Comparison of ENCODE assay signal across 8 cellular contexts in genomic region chr4:16196482-16197393, GRCh38. TPM values are rescaled to one million over a fixed set of nuclear protein-coding genes. Genes with fewer than 3 reads are reported as not detected.
DNase-seq lines count a peak whose midpoint lies in the region; ATAC-seq, FAIRE-seq and TF ChIP-seq lines count a peak whose summit lies in the region.

No MANE protein-coding gene starts in this region.

- CTCF ChIA-PET in A549 (lab: Yijun Ruan, JAX) = interaction anchor here (0.7 to 2.9 kb wide), 16 partner anchors 9 to 391 kb away, joined by 3 to 22 read pairs (median 4); no protein-coding TSS in a partner anchor

- no peaks in the 10 kb centered on the region for H3K79me2 ChIP-seq in hepatocyte

- TF ChIP-seq POLR2A in A549 (IDR thresholded peaks at IDR 0.05; ENCODE audit: low read length) = no peak

- H3K27ac ChIP-seq in A549 = peak overlapping the region; percentile 39 to 69; a peak in 3 of 6 replicates
- 0 out of 2 replicates have a peak overlapping the region, but pooled peaks have one; percentile 16 for H3K27ac ChIP-seq in HUES64 (ENCODE audit: low read depth, low read length)
- peak overlapping the region; percentile 6 for H3K27ac ChIP-seq in hepatocyte
- no peak overlapping the region for H3K27ac ChIP-seq in small intestine (ENCODE audit: low read depth in 1 of 2, low read length in 1 of 2)

- ATAC-seq in A549 = peak; percentile 85 to 90
- peak; percentile 84 for ATAC-seq in GM18907 (IDR thresholded peaks at IDR 0.05; ENCODE audit: unreplicated experiment)

- TF ChIP-seq CTCF in A549 (IDR thresholded peaks at IDR 0.05) = peak; percentile 46
- TF ChIP-seq CTCF in hepatocyte (IDR thresholded peaks at IDR 0.05; ENCODE audit: poor library complexity) = peak; percentile 48

- H3K4me3 ChIP-seq in A549 = 0 out of 3 replicates have a peak overlapping the region, but pooled peaks have one; percentile 27
- 0 out of 2 replicates have a peak overlapping the region, but pooled peaks have one; percentile 1 for H3K4me3 ChIP-seq in HUES64 (ENCODE audit: low read length)
- peak overlapping the region; percentile 69 for H3K4me3 ChIP-seq in adipocyte (ENCODE audit: low read length)
- H3K4me3 ChIP-seq in hepatocyte = no peak overlapping the region
- H3K4me3 ChIP-seq in small intestine (ENCODE audit: low read depth in 1 of 2, low read length in 2 of 2) = no peak overlapping the region

- H3K9me3 ChIP-seq in A549 (no peaks in the 10 kb centered on the region), HUES64 (ENCODE audit: insufficient read depth, low read depth, low read length) (no peaks in the 10 kb centered on the region), adipocyte (ENCODE audit: control insufficient read depth, low read length) (no peaks in the 10 kb centered on the region), hepatocyte (ENCODE audit: low read depth) (no peaks in the 10 kb centered on the region), small intestine (ENCODE audit: control insufficient read depth, low read depth) (no peaks in the 10 kb centered on the region)

- no peak overlapping the region for H2AFZ ChIP-seq in hepatocyte

- POLR2A ChIA-PET in A549 (lab: Yijun Ruan, JAX) = no interaction called here

- H3K4me2 ChIP-seq in A549 (peak overlapping the region; percentile 80), hepatocyte (peak overlapping the region; percentile 58)

- peak; percentile 38 to 47; a peak in 3 of 5 replicates for TF ChIP-seq RAD21 in A549 (conservative IDR thresholded peaks at IDR 0.05 in 1 of 2, IDR thresholded peaks at IDR 0.05 in 1 of 2)

- DNase-seq in A549 (ENCODE audit: low read depth in 1 of 2, low spot score in 1 of 2) (peak; percentile 8 to 54), adipocyte (ENCODE audit: low read depth) (peak; percentile 85), hepatocyte (ENCODE audit: low spot score) (peak; percentile 67), small intestine (peak; percentile 76), NK-92 (lab: John Stamatoyannopoulos, UW; ENCODE audit: unreplicated experiment) (no peak)
- no peak for DNase-seq in activated CD4-positive, CD25-positive, alpha-beta regulatory T cell (lab: John Stamatoyannopoulos, UW)

- FAIRE-seq in A549 (lab: Jason Lieb, UNC) (no peak), small intestine (lab: Jason Lieb, UNC) (peak; percentile 72)

- no peak overlapping the region for H3K9ac ChIP-seq in HUES64 (ENCODE audit: low read depth, low read length)
- H3K9ac ChIP-seq in adipocyte (ENCODE audit: low read length) = peak overlapping the region; percentile 47

- no peaks in the 10 kb centered on the region for H3K27me3 ChIP-seq in HUES64 (ENCODE audit: insufficient read depth, low read length)
- H3K27me3 ChIP-seq in adipocyte (replicated peaks; ENCODE audit: control insufficient read depth, insufficient read depth, low read length) = no peaks in the 10 kb centered on the region
- H3K27me3 ChIP-seq in hepatocyte = no peaks in the 10 kb centered on the region
- no peaks in the 10 kb centered on the region for H3K27me3 ChIP-seq in small intestine (ENCODE audit: control insufficient read depth in 2 of 2, insufficient read depth in 2 of 2, low read length in 2 of 2)

- peaks cover 12% of the 10 kb centered on the region; the same call in 2 of the 3 replicates for H3K4me1 ChIP-seq in A549
- H3K4me1 ChIP-seq in HUES64 (ENCODE audit: insufficient read depth, low read length) = peaks cover 31% of the 10 kb centered on the region
- peaks cover 43% of the 10 kb centered on the region for H3K4me1 ChIP-seq in adipocyte (ENCODE audit: control insufficient read depth, insufficient read depth, low read length)
- H3K4me1 ChIP-seq in hepatocyte (ENCODE audit: insufficient read depth) = no peaks in the 10 kb centered on the region
- no peaks in the 10 kb centered on the region for H3K4me1 ChIP-seq in small intestine (ENCODE audit: control insufficient read depth in 2 of 2, insufficient read depth in 1 of 2, low read depth in 1 of 2, low read length in 1 of 2)

- 46% methylated on average over 9 of the region's 9 CpGs for WGBS in A549 (ENCODE audit: missing lambda C conversion rate)
- 65% methylated on average over 9 of the region's 9 CpGs for WGBS in HUES64
- WGBS in hepatocyte (ENCODE audit: low lambda C conversion rate, missing lambda C conversion rate) = 46% methylated on average over 9 of the region's 9 CpGs
- WGBS in small intestine, 3 donors = 38 to 50% (median 45%) methylated on average over 9 of the region's 9 CpGs

- H3K36me3 ChIP-seq in HUES64 (ENCODE audit: insufficient read depth, low read length) = no peaks in the 10 kb centered on the region
- peaks cover 4% of the 10 kb centered on the region for H3K36me3 ChIP-seq in adipocyte (ENCODE audit: control insufficient read depth, insufficient read depth, low read length, severe bottlenecking)
- no peaks in the 10 kb centered on the region for H3K36me3 ChIP-seq in hepatocyte (replicated peaks; ENCODE audit: insufficient read depth, low read depth)
- no peaks in the 10 kb centered on the region for H3K36me3 ChIP-seq in small intestine (ENCODE audit: control insufficient read depth in 2 of 2, insufficient read depth in 2 of 2, low read length in 2 of 2)

- H4K20me1 ChIP-seq in hepatocyte (ENCODE audit: insufficient read depth, poor library complexity, severe bottlenecking) = no peaks in the 10 kb centered on the region

- no peak for TF ChIP-seq EP300 in A549 (IDR thresholded peaks at IDR 0.05)

- no peaks in the 10 kb centered on the region for H3K9me2 ChIP-seq in hepatocyte (replicated peaks; ENCODE audit: insufficient read depth)

TF ChIP-seq in A549, 52 proteins besides CTCF, POLR2A, EP300 and RAD21:
- TF ChIP-seq POLR2AphosphoS2 (conservative IDR thresholded peaks at IDR 0.05; ENCODE audit: low read length) (no peak), SMC3 (IDR thresholded peaks at IDR 0.05) (peak; percentile 51; the same call in 2 of the 3 replicates)

RNA-seq across cellular contexts. Expression of gene TAPT1, which starts 29.5 kb away (rescaled TPM):
- 17.1 and 20.2 TPM in 2 replicates for polyA plus RNA-seq in A549 (2011; rRNA removed)
- polyA plus RNA-seq in A549 (2012; cell fraction: cytosol; rRNA removed) = 3.6 and 4.8 TPM in 2 replicates
- 4.5 and 5.9 TPM in 2 replicates for polyA plus RNA-seq in A549 (2012; cell fraction: nucleus; rRNA removed)
- polyA plus RNA-seq in A549 (2017; fragmentation: RNase III; extraction: RNeasy Plus Mini Kit Qiagen cat#74134 plus additional on column Dnase treatment) = 11.0 to 13.7 TPM (median 11.5 TPM) in 3 replicates
- 12.4 and 18.0 TPM in 2 replicates for polyA minus RNA-seq in A549 (2011; rRNA and poly(A)+ RNA removed)
- 7.1 TPM for polyA plus RNA-seq in HUES64 (2013, experiment 1 of 2)
- polyA plus RNA-seq in HUES64 (2013, experiment 2 of 2) = 8.9 TPM
- 15.9 and 19.3 TPM in 2 replicates for total RNA-seq in hepatocyte
- 12.9 and 14.5 TPM in 2 replicates for polyA plus RNA-seq in hepatocyte
- 10 to 100 TPM in 1 of 3 donors, 1 to 10 TPM in 2; 7.3 to 17.9 (median 9.4) TPM for polyA plus RNA-seq in small intestine

Comparison
In these comparisons a context has a peak if more than half of its experiments do, and no peak if none do; other contexts are left out.
1. DNase-seq: peak in A549 (2 of 2), adipocyte (single experiment), hepatocyte (single experiment) and small intestine (single experiment); none in NK-92 (single experiment) and activated CD4-positive, CD25-positive, alpha-beta regulatory T cell (0 of 4).
2. H3K27ac ChIP-seq: peak in A549 (2 of 2), HUES64 (single experiment) and hepatocyte (single experiment); none in small intestine (0 of 2).
3. H3K4me3 ChIP-seq: peak in A549 (single experiment), HUES64 (single experiment) and adipocyte (single experiment); none in hepatocyte (single experiment) and small intestine (0 of 2).